Comparison of ENCODE assay signal across 19 cellular contexts in genomic region chr17:50166518-50167181, GRCh38. TPM values are rescaled to one million over a fixed set of nuclear protein-coding genes. Genes with fewer than 3 reads are reported as not detected.
DNase-seq lines count a peak whose midpoint lies in the region; ATAC-seq and TF ChIP-seq lines count a peak whose summit lies in the region.
"Had no signal": no experiment of that assay in that cellular context is flagged by ENCODE, and none has a peak within 500 bp of the region (broad histone marks: within the 10 kb centered on the region; RNA-seq: fewer than 3 reads in every experiment).

No MANE protein-coding gene starts in this region.

- no peak for TF ChIP-seq RAD21 in IMR-90 (IDR thresholded peaks at IDR 0.05; ENCODE audit: low read length)

- 63% methylated on average over 1 of the region's 7 CpGs; no CpG with 5 or more reads in 1 of the 2 experiments for WGBS in IMR-90 (ENCODE audit: extremely low coverage in 2 of 2, insufficient read length in 1 of 2), 2 experiments
- WGBS in gastroesophageal sphincter (ENCODE audit: low coverage in 1 of 2), 2 donors, result 40 to 48% methylated on average over 4 to 7 of the region's 7 CpGs

- H4K8ac ChIP-seq in IMR-90 (ENCODE audit: low read depth in 2 of 2, low read length in 2 of 2), result no peak overlapping the region

- H3K23ac ChIP-seq in IMR-90 (ENCODE audit: low read depth, low read length), result peak overlapping the region; percentile 55; the same call in 1 of the 2 replicates

- CTCF ChIA-PET in IMR-90 (lab: Yijun Ruan, JAX), result no interaction called here
- CTCF ChIA-PET in OCI-LY7 (lab: Charles Lee; ENCODE audit: unreplicated experiment), result no interaction called here

- no peak overlapping the region for H3K56ac ChIP-seq in IMR-90 (ENCODE audit: extremely low read depth, insufficient read depth, low read length)

- ATAC-seq in IMR-90 (ENCODE audit: low read depth) (no peak), gastroesophageal sphincter (no peak)
- ATAC-seq: activated CD4-positive, CD25-positive, alpha-beta regulatory T cell treated with anti-CD3 and anti-CD28 coated beads, Interleukin-2, amount 50 U/mL, for 24 hours; pancreas had no signal

- TF ChIP-seq EP300 in gastroesophageal sphincter (IDR thresholded peaks at IDR 0.05), result no peak

- peak overlapping the region; percentile 84 for H2AK5ac ChIP-seq in IMR-90 (ENCODE audit: low read depth, low read length)

- no peak overlapping the region for H3K18ac ChIP-seq in IMR-90 (ENCODE audit: low read depth, low read length)

- no peaks in the 10 kb centered on the region for H3K9me2 ChIP-seq in OCI-LY7 (ENCODE audit: insufficient read depth, low read length)

- H2AFZ ChIP-seq in IMR-90 (replicated peaks; ENCODE audit: low read length, poor library complexity) (no peak overlapping the region), osteoblast (ENCODE audit: low read length) (no peak overlapping the region), OCI-LY7 (ENCODE audit: low read length) (no peak overlapping the region)
- H2AFZ ChIP-seq: hepatocyte had no signal

- POLR2A ChIA-PET in IMR-90 (lab: Charles Lee; ENCODE audit: unreplicated experiment), result interaction anchor here (1.2 kb wide), 1 partner anchor 35 kb away, joined by 3 read pairs; no protein-coding TSS in a partner anchor
- POLR2A ChIA-PET in OCI-LY7 (lab: Charles Lee), result no interaction called here

- TF ChIP-seq POLR2A in IMR-90 (IDR thresholded peaks at IDR 0.05; ENCODE audit: low read depth, low read length) (no peak), gastroesophageal sphincter (IDR thresholded peaks at IDR 0.05) (no peak)

- no peak overlapping the region for H4K5ac ChIP-seq in IMR-90 (ENCODE audit: low read depth, low read length)

- H2AK9ac ChIP-seq in IMR-90 (replicated peaks; ENCODE audit: low read depth, low read length, poor library complexity), result peak overlapping the region; percentile 24

- H2BK120ac ChIP-seq in IMR-90 (ENCODE audit: low read depth, low read length), result no peak overlapping the region; the same call in none of the 2 replicates

- H3K27ac ChIP-seq in IMR-90 (ENCODE audit: insufficient read depth, low read length), result no peak overlapping the region
- peak overlapping the region; percentile 88 to 94 (median 90) for H3K27ac ChIP-seq in gastroesophageal sphincter
- no peak overlapping the region for H3K27ac ChIP-seq in osteoblast (ENCODE audit: low read depth, low read length)
- peak overlapping the region; percentile 98 to 99 for H3K27ac ChIP-seq in tibial artery
- H3K27ac ChIP-seq in WERI-Rb-1, result no peak overlapping the region
- H3K27ac ChIP-seq in OCI-LY7 (ENCODE audit: low read depth, low read length, poor library complexity, severe bottlenecking), result no peak overlapping the region
- H3K27ac ChIP-seq: hepatocyte, HL-60, pancreas had no signal

- BruUV-seq in IMR-90 (replicated peaks; lab: Mats Ljungman, UMichigan) (no TSS peak), OCI-LY7 (replicated peaks; lab: Mats Ljungman, UMichigan) (no TSS peak)

- peak overlapping the region; percentile 37 for H2BK5ac ChIP-seq in IMR-90 (ENCODE audit: low read depth, low read length, poor library complexity, severe bottlenecking)

- H3K14ac ChIP-seq in IMR-90 (replicated peaks; ENCODE audit: low read depth, low read length), result no peak overlapping the region

- peaks cover 0 to 2% of the 10 kb centered on the region in 2 experiments; a peak in 1 of 4 replicates for H3K79me1 ChIP-seq in IMR-90 (ENCODE audit: low read depth in 1 of 2, low read length in 2 of 2)

- no peaks in the 10 kb centered on the region for H3K36me3 ChIP-seq in IMR-90 (ENCODE audit: control insufficient read depth, insufficient read depth, low read length)
- peaks cover 0 to 19% of the 10 kb centered on the region in 2 donors for H3K36me3 ChIP-seq in gastroesophageal sphincter
- peaks cover 1% of the 10 kb centered on the region for H3K36me3 ChIP-seq in osteoblast (ENCODE audit: insufficient read depth, low read length)
- H3K36me3 ChIP-seq in tibial artery, result peaks cover under 1 to 14% (median 5%) of the 10 kb centered on the region in 3 donors
- H3K36me3 ChIP-seq in WERI-Rb-1, result no peaks in the 10 kb centered on the region
- H3K36me3 ChIP-seq in OCI-LY7 (ENCODE audit: insufficient read depth, low read length), result no peaks in the 10 kb centered on the region
- H3K36me3 ChIP-seq: pancreas had no signal

- H3K4me1 ChIP-seq in IMR-90 (ENCODE audit: control insufficient read depth, insufficient read depth, low read length) (peaks cover 2% of the 10 kb centered on the region; the same call in 1 of the 2 replicates), gastroesophageal sphincter (peaks cover 0 to 78% (median 26%) of the 10 kb centered on the region in 3 donors), osteoblast (ENCODE audit: insufficient read depth, low read length) (peaks cover 2% of the 10 kb centered on the region), tibial artery (peaks cover 0 to 64% (median 51%) of the 10 kb centered on the region in 4 donors), OCI-LY7 (ENCODE audit: insufficient read depth, low read length, poor library complexity, severe bottlenecking) (peaks cover 31% of the 10 kb centered on the region)
- H3K4me1 ChIP-seq: pancreas had no signal

- no peak overlapping the region; the same call in 1 of the 2 replicates for H4K91ac ChIP-seq in IMR-90 (ENCODE audit: insufficient read depth, low read depth, low read length)

- intact Hi-C loops in IMR-90 (cut with micrococcal nuclease) (no loop called here), tibial artery (cut with DNase I; ENCODE audit: low total_unique reads) (loop anchor here (10.0 kb wide), 1 partner anchor 52 kb away; no protein-coding TSS in a partner anchor), OCI-LY7 (cut with micrococcal nuclease; ENCODE audit: unreplicated experiment) (no loop called here)

- TF ChIP-seq CTCF in IMR-90 (conservative IDR thresholded peaks at IDR 0.05; ENCODE audit: low read depth, low read length) (no peak), gastroesophageal sphincter (IDR thresholded peaks at IDR 0.05) (peak in 1 of 4 experiments; percentile 35), osteoblast (IDR thresholded peaks at IDR 0.05; ENCODE audit: extremely low read depth, low read depth, low read length) (no peak), tibial artery (IDR thresholded peaks at IDR 0.05) (no peak), WERI-Rb-1 (IDR thresholded peaks at IDR 0.05; ENCODE audit: low read depth, low read length) (no peak), OCI-LY7 (conservative IDR thresholded peaks at IDR 0.05; ENCODE audit: low read length) (no peak)

- in situ Hi-C loops in IMR-90 (cut with MboI; ENCODE audit: low sequenced_read_pairs), result no loop called here

- H3K9ac ChIP-seq in IMR-90 (ENCODE audit: low read depth, low read length), result no peak overlapping the region

- H4K20me1 ChIP-seq in IMR-90 (ENCODE audit: insufficient read depth, low read length), result no peaks in the 10 kb centered on the region
- H4K20me1 ChIP-seq in osteoblast (ENCODE audit: insufficient read depth, low read length), result no peaks in the 10 kb centered on the region
- H4K20me1 ChIP-seq in OCI-LY7 (ENCODE audit: insufficient read depth, low read length), result no peaks in the 10 kb centered on the region

- dilution Hi-C loops in IMR-90 (cut with HindIII; ENCODE audit: low sequenced_read_pairs, unreplicated experiment), result no loop called here

- no peak overlapping the region for H3K4me2 ChIP-seq in IMR-90 (ENCODE audit: low read depth, low read length)
- no peak overlapping the region for H3K4me2 ChIP-seq in osteoblast (ENCODE audit: insufficient read depth, low read length)
- no peak overlapping the region for H3K4me2 ChIP-seq in OCI-LY7 (ENCODE audit: low read length)
- H3K4me2 ChIP-seq: hepatocyte had no signal

- peaks cover 3% of the 10 kb centered on the region; the same call in 1 of the 2 replicates for H3K9me1 ChIP-seq in IMR-90 (ENCODE audit: insufficient read depth, low read length)

- peak overlapping the region; percentile 86; the same call in 2 of the 3 replicates for H2BK15ac ChIP-seq in IMR-90 (ENCODE audit: low read depth, low read length)

- H3K79me2 ChIP-seq in osteoblast (ENCODE audit: insufficient read depth, low read length) (no peaks in the 10 kb centered on the region), OCI-LY7 (ENCODE audit: insufficient read depth, low read depth, low read length) (no peaks in the 10 kb centered on the region)
- H3K79me2 ChIP-seq: hepatocyte had no signal

- DNase-seq in IMR-90 (no peak), osteoblast (ENCODE audit: insufficient read length, low spot score, missing footprints) (peak; percentile 38), tibial artery (no peak), NCI-H446 treated with DMSO at 0.1 percent for 48 hours (lab: John Stamatoyannopoulos, UW) (no peak), WERI-Rb-1 (no peak), OCI-LY7 (ENCODE audit: low spot score) (no peak)
- DNase-seq in stimulated activated CD4-positive, alpha-beta T cell treated with anti-CD3 and anti-CD28 coated beads, Interleukin-2, amount 100 ng/mL, for 48 hours, result no peak
- DNase-seq: cerebellar nuclear complex; effector memory CD4-positive, alpha-beta T cell; KG1; NCI-H2081; NCI-H524; stimulated activated naive CD4-positive, alpha-beta T cell treated with Interleukin-2 at 50 U/mL for 16 hours had no signal

- H2BK20ac ChIP-seq in IMR-90 (ENCODE audit: low read depth, low read length), result no peak overlapping the region

- H3K27me3 ChIP-seq in IMR-90 (ENCODE audit: control insufficient read depth, insufficient read depth, low read length) (no peaks in the 10 kb centered on the region), gastroesophageal sphincter (no peaks in the 10 kb centered on the region), osteoblast (ENCODE audit: insufficient read depth, low read length) (no peaks in the 10 kb centered on the region), tibial artery (no peaks in the 10 kb centered on the region), WERI-Rb-1 (ENCODE audit: insufficient read depth, low read depth, severe bottlenecking) (no peaks in the 10 kb centered on the region)
- H3K27me3 ChIP-seq: hepatocyte, pancreas had no signal

- H3K4me3 ChIP-seq in IMR-90 (ENCODE audit: insufficient read depth, low read depth, low read length), result no peak overlapping the region
- H3K4me3 ChIP-seq in gastroesophageal sphincter, result peak overlapping the region; percentile 54 to 57
- no peak overlapping the region for H3K4me3 ChIP-seq in osteoblast (ENCODE audit: insufficient read depth, low read length)
- H3K4me3 ChIP-seq in tibial artery, result peak overlapping the region; percentile 52 to 60
- H3K4me3 ChIP-seq in WERI-Rb-1 (ENCODE audit: low read depth, low read length), result no peak overlapping the region
- H3K4me3 ChIP-seq in OCI-LY7 (ENCODE audit: low read depth, low read length, poor library complexity, severe bottlenecking), result no peak overlapping the region
- H3K4me3 ChIP-seq: hepatocyte, pancreas had no signal

- no peaks in the 10 kb centered on the region for H3K9me3 ChIP-seq in IMR-90 (ENCODE audit: control insufficient read depth, insufficient read depth, low read length)
- H3K9me3 ChIP-seq in gastroesophageal sphincter, result no peaks in the 10 kb centered on the region
- H3K9me3 ChIP-seq in osteoblast (ENCODE audit: low read depth, low read length), result no peaks in the 10 kb centered on the region
- H3K9me3 ChIP-seq in tibial artery, result no peaks in the 10 kb centered on the region
- no peaks in the 10 kb centered on the region for H3K9me3 ChIP-seq in WERI-Rb-1 (ENCODE audit: severe bottlenecking)
- H3K9me3 ChIP-seq in OCI-LY7 (ENCODE audit: low read length), result no peaks in the 10 kb centered on the region
- H3K9me3 ChIP-seq: pancreas had no signal

- peak overlapping the region; percentile 42; the same call in 1 of the 2 replicates for H3K4ac ChIP-seq in IMR-90 (ENCODE audit: low read depth, low read length)

RNA-seq across cellular contexts. Expression of gene SGCA, which starts 0.8 kb away (rescaled TPM):
- total RNA-seq in IMR-90 (2012; rRNA removed) (not detected in 2 replicates), gastroesophageal sphincter (100 to 1,000 TPM in 2 of 4 donors, 10 to 100 TPM in 2; 58.1 to 145 (median 93.4) TPM), osteoblast (0.29 TPM in 1 of 2 replicates, not detected in the other), OCI-LY7 (2022) (1.1 TPM in 1 of 2 replicates, not detected in the other)
- polyA plus RNA-seq in IMR-90 (2012; rRNA removed), result 0.19 and 0.55 TPM in 2 replicates
- 0.36 and 0.43 TPM in 2 replicates for polyA plus RNA-seq in IMR-90 (2012; cell fraction: cytosol; rRNA removed)
- 0.34 TPM in 1 of 2 replicates, not detected in the other for polyA plus RNA-seq in IMR-90 (2012; cell fraction: nucleus; rRNA removed; ENCODE audit: low replicate concordance)
- total RNA-seq in OCI-LY7 (2014; rRNA removed; shearing (Covaris generic)), result 0.57 TPM in 1 of 2 replicates, not detected in the other
- total RNA-seq: kidney epithelial cell had no signal

RNA-seq across cellular contexts. Expression of gene PPP1R9B, which starts 16.2 kb away (rescaled TPM):
- total RNA-seq in IMR-90 (2012; rRNA removed) (28.0 and 38.6 TPM in 2 replicates), gastroesophageal sphincter (10 to 100 TPM; 23.3 to 38.1 (median 30.8) TPM), osteoblast (44.2 and 48.9 TPM in 2 replicates), OCI-LY7 (2022) (73.9 and 87.0 TPM in 2 replicates)
- 23.0 and 25.8 TPM in 2 replicates for polyA plus RNA-seq in IMR-90 (2012; rRNA removed)
- 16.2 and 19.3 TPM in 2 replicates for polyA plus RNA-seq in IMR-90 (2012; cell fraction: cytosol; rRNA removed)
- 42.2 and 55.1 TPM in 2 replicates for polyA plus RNA-seq in IMR-90 (2012; cell fraction: nucleus; rRNA removed; ENCODE audit: low replicate concordance)
- 45.3 and 73.2 TPM in 2 replicates for total RNA-seq in OCI-LY7 (2014; rRNA removed; shearing (Covaris generic))

RNA-seq across cellular contexts. Expression of gene COL1A1, which starts 34.8 kb away (rescaled TPM):
- total RNA-seq in IMR-90 (2012; rRNA removed) (1,825 and 2,180 TPM in 2 replicates), gastroesophageal sphincter (10 to 100 TPM; 14.6 to 92.9 (median 69.7) TPM), osteoblast (6,718 and 8,987 TPM in 2 replicates), OCI-LY7 (2022) (not detected in 2 replicates)
- 4,117 and 4,350 TPM in 2 replicates for polyA plus RNA-seq in IMR-90 (2012; rRNA removed)
- 6,648 and 7,973 TPM in 2 replicates for polyA plus RNA-seq in IMR-90 (2012; cell fraction: cytosol; rRNA removed)
- 7,018 and 18,611 TPM in 2 replicates for polyA plus RNA-seq in IMR-90 (2012; cell fraction: nucleus; rRNA removed; ENCODE audit: low replicate concordance)
- not detected in 2 replicates for total RNA-seq in OCI-LY7 (2014; rRNA removed; shearing (Covaris generic))

RNA-seq across cellular contexts. Expression of gene SAMD14, which starts 36.7 kb away (rescaled TPM):
- total RNA-seq in IMR-90 (2012; rRNA removed), result 1.4 TPM in 2 replicates
- 6.2 and 6.7 TPM in 2 replicates for polyA plus RNA-seq in IMR-90 (2012; rRNA removed)
- polyA plus RNA-seq in IMR-90 (2012; cell fraction: cytosol; rRNA removed), result 2.7 and 5.4 TPM in 2 replicates
- 20.9 and 34.4 TPM in 2 replicates for polyA plus RNA-seq in IMR-90 (2012; cell fraction: nucleus; rRNA removed; ENCODE audit: low replicate concordance)
- 1 to 10 TPM; 1.3 to 2.8 (median 2.3) TPM for total RNA-seq in gastroesophageal sphincter
- 2.5 and 2.7 TPM in 2 replicates for total RNA-seq in osteoblast
- total RNA-seq in OCI-LY7 (2014; rRNA removed; shearing (Covaris generic)), result not detected in 2 replicates
- total RNA-seq in OCI-LY7 (2022), result 0.13 and 0.59 TPM in 2 replicates

Comparison
In these comparisons a context has a peak if more than half of its experiments do, and no peak if none do; other contexts are left out.
1. H3K27ac ChIP-seq: peak in gastroesophageal sphincter (4 of 4) and tibial artery (2 of 2); none in IMR-90 (single experiment), osteoblast (single experiment), WERI-Rb-1 (single experiment) and OCI-LY7 (single experiment).
2. H3K4me3 ChIP-seq: peak in gastroesophageal sphincter (2 of 2) and tibial artery (2 of 2); none in IMR-90 (single experiment), osteoblast (single experiment), WERI-Rb-1 (single experiment) and OCI-LY7 (single experiment).
3. RNA of gene SGCA, which starts 0.8 kb away (total RNA-seq): 58.1 to 145 TPM in gastroesophageal sphincter; 0.57 to 1.1 TPM in OCI-LY7, not detected in IMR-90 and 0.29 TPM in osteoblast; every median in the first group is over 10 times any median in the second.
4. RNA of gene COL1A1, which starts 34.8 kb away (total RNA-seq): 6,718 to 8,987 TPM in osteoblast and 1,825 to 2,180 TPM in IMR-90; 14.6 to 92.9 TPM in gastroesophageal sphincter and not detected in OCI-LY7; every median in the first group is over 10 times any median in the second.